In the genomic region with DNA sequence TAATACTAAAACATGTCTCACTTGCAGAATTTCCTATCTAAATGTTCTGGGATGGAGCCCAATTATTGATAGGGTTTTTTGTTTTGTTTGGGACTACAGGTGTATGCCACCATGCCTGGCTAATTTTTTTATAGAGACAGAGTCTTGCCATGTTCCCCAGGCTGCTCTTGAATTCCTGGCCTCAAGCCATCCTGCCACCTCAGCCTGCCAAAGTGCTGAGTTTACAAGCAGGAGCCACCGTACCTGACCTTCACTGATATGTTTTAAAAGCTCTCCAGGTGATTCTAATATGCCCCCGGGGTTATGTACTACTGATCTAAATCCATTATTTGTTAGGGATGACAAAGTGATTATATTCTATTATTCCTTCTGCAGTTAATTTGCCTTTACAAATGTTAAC, we compare ENCODE assay signal across 14 cellular contexts. TPM values are rescaled to one million over a fixed set of nuclear protein-coding genes. Genes with fewer than 3 reads are reported as not detected.
DNase-seq lines count a peak whose midpoint lies in the region; ATAC-seq and TF ChIP-seq lines count a peak whose summit lies in the region.
"Had no signal": no experiment of that assay in that cellular context is flagged by ENCODE, and none has a peak within 500 bp of the region (broad histone marks: within the 10 kb centered on the region; RNA-seq: fewer than 3 reads in every experiment).

No MANE protein-coding gene starts in this region.

- DNase-seq in CD4-positive, CD25-positive, alpha-beta regulatory T cell = no peak
- DNase-seq in RPMI8226 = peak; percentile 88
- DNase-seq in lower lobe of right lung = peak; percentile 67
- DNase-seq in cortex of kidney (lab: John Stamatoyannopoulos, UW) = no peak
- DNase-seq: activated CD4-positive, alpha-beta T cell treated with anti-CD3 and anti-CD28 coated beads, Interleukin-2, amount 10 ng/mL, durations not matched to agents 24 days and 14 days; activated naive CD4-positive, alpha-beta T cell treated with anti-CD3 and anti-CD28 coated beads, Interleukin-2, amount 10 ng/mL, durations not matched to agents 7 days and 5 days; NCI-H1048; stimulated activated CD4-positive, alpha-beta T cell treated with anti-CD3 and anti-CD28 coated beads, Interleukin-12 subunit alpha, Interleukin-12 subunit beta, amount 100 ng/mL, for 4 hours had no signal

- no peak overlapping the region for H3K27ac ChIP-seq in CD4-positive, CD25-positive, alpha-beta regulatory T cell (ENCODE audit: insufficient read depth, low read length, poor library complexity, severe bottlenecking)
- H3K27ac ChIP-seq in lower lobe of right lung = no peak overlapping the region

- peak overlapping the region in 3 of 4 donors; percentile 28 to 54 (median 29) for H3K4me3 Mint-ChIP-seq in CD4-positive, CD25-positive, alpha-beta regulatory T cell
- peak overlapping the region in 3 of 4 donors; percentile 9 to 92 (median 20) for H3K4me3 Mint-ChIP-seq in IgD-negative memory B cell

- no peak for ATAC-seq in CD4-positive, CD25-positive, alpha-beta regulatory T cell (ENCODE audit: low read depth in 2 of 2)
- no peak for ATAC-seq in lower lobe of right lung
- no peak for ATAC-seq in GM18909 (IDR thresholded peaks at IDR 0.05; ENCODE audit: poor library complexity, unreplicated experiment)
- no peak for ATAC-seq in esophagus mucosa
- ATAC-seq in GM18907 (IDR thresholded peaks at IDR 0.05; ENCODE audit: unreplicated experiment) = no peak
- ATAC-seq: GM12878 had no signal

- H3K9me3 ChIP-seq in CD4-positive, CD25-positive, alpha-beta regulatory T cell (ENCODE audit: control insufficient read depth in 2 of 2, low read length in 2 of 2) = no peaks in the 10 kb centered on the region
- no peaks in the 10 kb centered on the region for H3K9me3 ChIP-seq in lower lobe of right lung

- H3K27me3 ChIP-seq in CD4-positive, CD25-positive, alpha-beta regulatory T cell (ENCODE audit: control insufficient read depth, insufficient read depth, low read length) = no peaks in the 10 kb centered on the region
- H3K27me3 ChIP-seq in lower lobe of right lung (ENCODE audit: low read depth) = no peaks in the 10 kb centered on the region
- H3K27me3 ChIP-seq: dorsolateral prefrontal cortex had no signal

- H3K36me3 Mint-ChIP-seq in CD4-positive, CD25-positive, alpha-beta regulatory T cell = peaks cover 6% of the 10 kb centered on the region
- H3K36me3 Mint-ChIP-seq in IgD-negative memory B cell = peaks cover 5% of the 10 kb centered on the region

- peaks cover 16 to 38% (median 22%) of the 10 kb centered on the region in 4 donors for H3K4me1 Mint-ChIP-seq in CD4-positive, CD25-positive, alpha-beta regulatory T cell
- peaks cover 9 to 23% (median 13%) of the 10 kb centered on the region in 3 donors for H3K4me1 Mint-ChIP-seq in IgD-negative memory B cell

- H3K27ac Mint-ChIP-seq in CD4-positive, CD25-positive, alpha-beta regulatory T cell = no peak overlapping the region
- H3K27ac Mint-ChIP-seq in IgD-negative memory B cell = no peak overlapping the region
- H3K27ac Mint-ChIP-seq: activated CD4-positive, alpha-beta T cell treated with anti-CD3 and anti-CD28 coated beads, Interleukin-2, amount 10 ng/mL, durations not matched to agents 24 days and 14 days; activated naive CD4-positive, alpha-beta T cell treated with anti-CD3 and anti-CD28 coated beads, Interleukin-2, amount 10 ng/mL, durations not matched to agents 7 days and 5 days had no signal

- no peaks in the 10 kb centered on the region for H3K27me3 Mint-ChIP-seq in CD4-positive, CD25-positive, alpha-beta regulatory T cell
- no peaks in the 10 kb centered on the region for H3K27me3 Mint-ChIP-seq in IgD-negative memory B cell
- H3K27me3 Mint-ChIP-seq: activated CD4-positive, alpha-beta T cell treated with anti-CD3 and anti-CD28 coated beads, Interleukin-2, amount 10 ng/mL, durations not matched to agents 24 days and 14 days had no signal

- intact Hi-C loops in lower lobe of right lung (cut with DNase I) = no loop called here

- H3K9me3 Mint-ChIP-seq in CD4-positive, CD25-positive, alpha-beta regulatory T cell = no peaks in the 10 kb centered on the region
- H3K9me3 Mint-ChIP-seq in IgD-negative memory B cell = no peaks in the 10 kb centered on the region
- H3K9me3 Mint-ChIP-seq: activated CD4-positive, alpha-beta T cell treated with anti-CD3 and anti-CD28 coated beads, Interleukin-2, amount 10 ng/mL, durations not matched to agents 24 days and 14 days; activated naive CD4-positive, alpha-beta T cell treated with anti-CD3 and anti-CD28 coated beads, Interleukin-2, amount 10 ng/mL, durations not matched to agents 7 days and 5 days had no signal

- H3K36me3 ChIP-seq in CD4-positive, CD25-positive, alpha-beta regulatory T cell (ENCODE audit: control insufficient read depth, insufficient read depth, low read length) = peaks cover 7% of the 10 kb centered on the region
- H3K36me3 ChIP-seq in lower lobe of right lung = peaks cover 7% of the 10 kb centered on the region

- TF ChIP-seq CTCF in lower lobe of right lung (IDR thresholded peaks at IDR 0.05) = no peak

- H3K4me3 ChIP-seq in CD4-positive, CD25-positive, alpha-beta regulatory T cell (ENCODE audit: low read depth, low read length) = no peak overlapping the region
- no peak overlapping the region for H3K4me3 ChIP-seq in lower lobe of right lung
- H3K4me3 ChIP-seq: GM12878 had no signal

- peaks cover 17% of the 10 kb centered on the region for H3K4me1 ChIP-seq in CD4-positive, CD25-positive, alpha-beta regulatory T cell (ENCODE audit: control insufficient read depth, insufficient read depth, low read length, poor library complexity, severe bottlenecking)
- H3K4me1 ChIP-seq in lower lobe of right lung = peaks cover 17% of the 10 kb centered on the region

RNA-seq across cellular contexts. Expression of gene ELAC1, which starts 2.2 kb away (rescaled TPM):
- total RNA-seq in CD4-positive, CD25-positive, alpha-beta regulatory T cell = 5.9 TPM
- 10 to 100 TPM; 18.5 to 23.0 (median 19.6) TPM for polyA plus RNA-seq in CD4-positive, CD25-positive, alpha-beta regulatory T cell
- 13.3 TPM for polyA plus RNA-seq in IgD-negative memory B cell
- total RNA-seq in lower lobe of right lung (7.7 TPM), esophagus mucosa (5.5 TPM)

Comparison
In these comparisons a context has a peak if more than half of its experiments do, and no peak if none do; other contexts are left out.
1. DNase-seq: peak in RPMI8226 (single experiment) and lower lobe of right lung (single experiment); none in CD4-positive, CD25-positive, alpha-beta regulatory T cell (0 of 3) and cortex of kidney (single experiment).